In genomic region chr1:194280463-194280862, GRCh38 we compare ENCODE assay signal across 17 cellular contexts.
DNase-seq lines count a peak whose midpoint lies in the region; ATAC-seq and TF ChIP-seq lines count a peak whose summit lies in the region.
"Had no signal": no experiment of that assay in that cellular context is flagged by ENCODE, and none has a peak within 500 bp of the region (broad histone marks: within the 10 kb centered on the region; RNA-seq: fewer than 3 reads in every experiment).

No MANE protein-coding gene starts in this region.

- H3K9ac ChIP-seq in SU-DHL-6 (ENCODE audit: low read length): no peak overlapping the region
- H3K9ac ChIP-seq: BLaER1 treated with 17β-estradiol and CSF1 and Interleukin-3, amounts not matched to agents 10 nM and 100 nM had no signal

- H3K4me1 Mint-ChIP-seq in CD4-positive, CD25-positive, alpha-beta regulatory T cell: peaks cover 4 to 43% (median 35%) of the 10 kb centered on the region in 4 donors
- no peaks in the 10 kb centered on the region for H3K4me1 Mint-ChIP-seq in GM23338

- peaks cover 3% of the 10 kb centered on the region for H3K36me3 Mint-ChIP-seq in CD4-positive, CD25-positive, alpha-beta regulatory T cell
- no peaks in the 10 kb centered on the region for H3K36me3 Mint-ChIP-seq in GM23338 (ENCODE audit: low read depth)

- H3K9me2 ChIP-seq in GM23338 (ENCODE audit: insufficient read depth) (no peaks in the 10 kb centered on the region), SU-DHL-6 (replicated peaks; ENCODE audit: insufficient read depth, low read length) (no peaks in the 10 kb centered on the region)

- no peaks in the 10 kb centered on the region for H4K20me1 ChIP-seq in GM23338 (replicated peaks; ENCODE audit: insufficient read depth)
- no peaks in the 10 kb centered on the region for H4K20me1 ChIP-seq in SU-DHL-6 (ENCODE audit: low read depth, low read length)
- H4K20me1 ChIP-seq: BLaER1 treated with 17β-estradiol and CSF1 and Interleukin-3, amounts not matched to agents 10 nM and 100 nM had no signal

- no peak overlapping the region for H3K27ac ChIP-seq in CD4-positive, CD25-positive, alpha-beta regulatory T cell (ENCODE audit: insufficient read depth, low read length, poor library complexity, severe bottlenecking)
- H3K27ac ChIP-seq in GM23338 (ENCODE audit: low read depth): no peak overlapping the region
- H3K27ac ChIP-seq in SU-DHL-6 (ENCODE audit: low read depth, low read length): peak overlapping the region; percentile 92
- H3K27ac ChIP-seq: A549; BLaER1 treated with 17β-estradiol and CSF1 and Interleukin-3, amounts not matched to agents 10 nM and 100 nM; SJSA1 had no signal

- no peaks in the 10 kb centered on the region for H3K9me3 ChIP-seq in CD4-positive, CD25-positive, alpha-beta regulatory T cell (ENCODE audit: control insufficient read depth in 2 of 2, low read length in 2 of 2)
- H3K9me3 ChIP-seq in SU-DHL-6 (ENCODE audit: insufficient read depth, low read length): peaks cover 5% of the 10 kb centered on the region; the same call in 1 of the 2 replicates
- H3K9me3 ChIP-seq: A549; BLaER1 treated with 17β-estradiol and CSF1 and Interleukin-3, amounts not matched to agents 10 nM and 100 nM; SJSA1 had no signal

- peaks cover 0 to 3% (median 0%) of the 10 kb centered on the region in 7 donors for H3K9me3 Mint-ChIP-seq in CD4-positive, CD25-positive, alpha-beta regulatory T cell
- H3K9me3 Mint-ChIP-seq in GM23338: no peaks in the 10 kb centered on the region

- H3K27ac Mint-ChIP-seq in CD4-positive, CD25-positive, alpha-beta regulatory T cell: peak overlapping the region; percentile 2 to 72 (median 6)
- H3K27ac Mint-ChIP-seq in GM23338: no peak overlapping the region

- H3K4me3 Mint-ChIP-seq in CD4-positive, CD25-positive, alpha-beta regulatory T cell: peak overlapping the region in 1 of 4 donors; percentile 7
- H3K4me3 Mint-ChIP-seq in GM23338: no peak overlapping the region

- TF ChIP-seq CTCF in GM23338 (conservative IDR thresholded peaks at IDR 0.05; ENCODE audit: low read depth in 2 of 2) (0 out of 4 replicates have a peak, but pooled peaks of 1 of the 2 experiments have one; percentile 10), SU-DHL-6 (IDR thresholded peaks at IDR 0.05; ENCODE audit: insufficient read depth, low read length, poor library complexity, severe bottlenecking) (no peak)

- H3K4me2 ChIP-seq in GM23338: no peak overlapping the region
- peak overlapping the region; percentile 56 for H3K4me2 ChIP-seq in SU-DHL-6 (ENCODE audit: low read depth, low read length, poor library complexity, severe bottlenecking)
- H3K4me2 ChIP-seq: A549; BLaER1 treated with 17β-estradiol and CSF1 and Interleukin-3, amounts not matched to agents 10 nM and 100 nM had no signal

- H3F3A ChIP-seq in GM23338 (replicated peaks; ENCODE audit: low read depth): no peaks in the 10 kb centered on the region
- H3F3A ChIP-seq in SU-DHL-6 (ENCODE audit: insufficient read depth): peaks cover 43% of the 10 kb centered on the region

- no peaks in the 10 kb centered on the region for H3K27me3 ChIP-seq in CD4-positive, CD25-positive, alpha-beta regulatory T cell (ENCODE audit: control insufficient read depth, insufficient read depth, low read length)
- H3K27me3 ChIP-seq in GM23338 (ENCODE audit: insufficient read depth): no peaks in the 10 kb centered on the region
- no peaks in the 10 kb centered on the region for H3K27me3 ChIP-seq in SU-DHL-6 (ENCODE audit: low read length)
- H3K27me3 ChIP-seq: BLaER1 treated with 17β-estradiol and CSF1 and Interleukin-3, amounts not matched to agents 10 nM and 100 nM; SJSA1 had no signal

- H3K4me3 ChIP-seq in CD4-positive, CD25-positive, alpha-beta regulatory T cell (ENCODE audit: low read depth, low read length): peak overlapping the region; percentile 5
- H3K4me3 ChIP-seq in GM23338: no peak overlapping the region
- no peak overlapping the region for H3K4me3 ChIP-seq in SU-DHL-6 (ENCODE audit: insufficient read depth, low read length, poor library complexity, severe bottlenecking)
- H3K4me3 ChIP-seq: A549; BLaER1 treated with 17β-estradiol and CSF1 and Interleukin-3, amounts not matched to agents 10 nM and 100 nM; K562; SJSA1 had no signal

- DNase-seq in CD4-positive, CD25-positive, alpha-beta regulatory T cell: no peak
- DNase-seq in GM23338 (ENCODE audit: low spot score) (peak; percentile 21), iPS-NIHi7 (ENCODE audit: extremely low spot score) (peak; percentile 9), HT-29 (ENCODE audit: low spot score) (no peak), amygdala (lab: John Stamatoyannopoulos, UW) (no peak)
- no peak for DNase-seq in central memory CD4-positive, alpha-beta T cell
- DNase-seq: DND-41, NCI-H1105, NCI-H1694, NCI-H2081 treated with DMSO at 0.1 percent for 48 hours, NCI-H510A treated with DMSO at 0.1 percent for 48 hours, NCI-H82 had no signal

- peaks cover 5% of the 10 kb centered on the region for H3K4me1 ChIP-seq in CD4-positive, CD25-positive, alpha-beta regulatory T cell (ENCODE audit: control insufficient read depth, insufficient read depth, low read length, poor library complexity, severe bottlenecking)
- no peaks in the 10 kb centered on the region for H3K4me1 ChIP-seq in GM23338 (ENCODE audit: insufficient read depth)
- H3K4me1 ChIP-seq: A549; BLaER1 treated with 17β-estradiol and CSF1 and Interleukin-3, amounts not matched to agents 10 nM and 100 nM; SJSA1 had no signal

- no peaks in the 10 kb centered on the region for H3K27me3 Mint-ChIP-seq in CD4-positive, CD25-positive, alpha-beta regulatory T cell
- H3K27me3 Mint-ChIP-seq in GM23338 (ENCODE audit: insufficient read depth, low read depth, poor library complexity): no peaks in the 10 kb centered on the region

- H2AFZ ChIP-seq in GM23338 (no peak overlapping the region), SU-DHL-6 (ENCODE audit: low read depth, low read length, severe bottlenecking) (no peak overlapping the region)

- no peak for ATAC-seq in CD4-positive, CD25-positive, alpha-beta regulatory T cell (ENCODE audit: low read depth in 2 of 2)
- no peak; the same call in 2 of the 3 replicates for ATAC-seq in GM23338
- ATAC-seq: A549, K562 had no signal

- H3K79me2 ChIP-seq in GM23338 (replicated peaks; ENCODE audit: insufficient read depth) (no peaks in the 10 kb centered on the region), SU-DHL-6 (ENCODE audit: insufficient read depth, low read length) (no peaks in the 10 kb centered on the region)

- H3K36me3 ChIP-seq in CD4-positive, CD25-positive, alpha-beta regulatory T cell (ENCODE audit: control insufficient read depth, insufficient read depth, low read length): no peaks in the 10 kb centered on the region
- no peaks in the 10 kb centered on the region for H3K36me3 ChIP-seq in GM23338 (ENCODE audit: insufficient read depth)
- peaks cover 18% of the 10 kb centered on the region for H3K36me3 ChIP-seq in SU-DHL-6 (ENCODE audit: low read length)
- H3K36me3 ChIP-seq: BLaER1 treated with 17β-estradiol and CSF1 and Interleukin-3, amounts not matched to agents 10 nM and 100 nM; SJSA1 had no signal

TF ChIP-seq in GM23338, 12 proteins besides CTCF, POLR2A, EP300 and RAD21:
- no peak for TF ChIP-seq POLR2AphosphoS5 (IDR thresholded peaks at IDR 0.05; ENCODE audit: low read depth)
- TF ChIP-seq CREB1 (CRISPR knock-in tag; IDR thresholded peaks at IDR 0.05; ENCODE audit: low read depth): no peak
- TF ChIP-seq EZH2phosphoT487 (IDR thresholded peaks at IDR 0.05; ENCODE audit: unreplicated experiment): no peak
- no peak for TF ChIP-seq ZNF114 (CRISPR knock-in tag; IDR thresholded peaks at IDR 0.05)
- no peak for TF ChIP-seq REST (IDR thresholded peaks at IDR 0.05; ENCODE audit: unreplicated experiment)
- TF ChIP-seq EZH2 (IDR thresholded peaks at IDR 0.05; ENCODE audit: low read depth, unreplicated experiment): no peak
- no peak for TF ChIP-seq ETS1 (IDR thresholded peaks at IDR 0.05)
- no peak for TF ChIP-seq ZNF331 (CRISPR knock-in tag; IDR thresholded peaks at IDR 0.05; ENCODE audit: low read depth)
- no peak for TF ChIP-seq NANOG (IDR thresholded peaks at IDR 0.05; ENCODE audit: borderline replicate concordance)

Comparison
In these comparisons a context has a peak if more than half of its experiments do, and no peak if none do; other contexts are left out.
1. DNase-seq: peak in GM23338 (single experiment) and iPS-NIHi7 (single experiment); none in CD4-positive, CD25-positive, alpha-beta regulatory T cell (0 of 3), central memory CD4-positive, alpha-beta T cell (single experiment), HT-29 (single experiment) and amygdala (0 of 56).